1 cellular context compared by ENCODE assay signal in genomic region chr18:10456718-10457499, GRCh38.
TF ChIP-seq lines count a peak whose summit lies in the region.

No MANE protein-coding gene starts in this region.

TF ChIP-seq in HepG2, 621 proteins besides CTCF, POLR2A, EP300 and RAD21:
- TF ChIP-seq ZNF180 (CRISPR knock-in tag; IDR thresholded peaks at IDR 0.05; ENCODE audit: borderline replicate concordance, low read depth), result no peak
- TF ChIP-seq PAWR (CRISPR knock-in tag; IDR thresholded peaks at IDR 0.05; ENCODE audit: borderline replicate concordance), result no peak
- no peak for TF ChIP-seq ZNF773 (CRISPR knock-in tag; IDR thresholded peaks at IDR 0.05; ENCODE audit: borderline replicate concordance)
- TF ChIP-seq ZHX2 (IDR thresholded peaks at IDR 0.05; ENCODE audit: low read depth), result no peak
- no peak for TF ChIP-seq ZHX2 (CRISPR knock-in tag; IDR thresholded peaks at IDR 0.05; ENCODE audit: borderline replicate concordance)
- TF ChIP-seq CSRNP2 (CRISPR knock-in tag; conservative IDR thresholded peaks at IDR 0.05; ENCODE audit: low read depth), result no peak
- TF ChIP-seq, protein P1, sequence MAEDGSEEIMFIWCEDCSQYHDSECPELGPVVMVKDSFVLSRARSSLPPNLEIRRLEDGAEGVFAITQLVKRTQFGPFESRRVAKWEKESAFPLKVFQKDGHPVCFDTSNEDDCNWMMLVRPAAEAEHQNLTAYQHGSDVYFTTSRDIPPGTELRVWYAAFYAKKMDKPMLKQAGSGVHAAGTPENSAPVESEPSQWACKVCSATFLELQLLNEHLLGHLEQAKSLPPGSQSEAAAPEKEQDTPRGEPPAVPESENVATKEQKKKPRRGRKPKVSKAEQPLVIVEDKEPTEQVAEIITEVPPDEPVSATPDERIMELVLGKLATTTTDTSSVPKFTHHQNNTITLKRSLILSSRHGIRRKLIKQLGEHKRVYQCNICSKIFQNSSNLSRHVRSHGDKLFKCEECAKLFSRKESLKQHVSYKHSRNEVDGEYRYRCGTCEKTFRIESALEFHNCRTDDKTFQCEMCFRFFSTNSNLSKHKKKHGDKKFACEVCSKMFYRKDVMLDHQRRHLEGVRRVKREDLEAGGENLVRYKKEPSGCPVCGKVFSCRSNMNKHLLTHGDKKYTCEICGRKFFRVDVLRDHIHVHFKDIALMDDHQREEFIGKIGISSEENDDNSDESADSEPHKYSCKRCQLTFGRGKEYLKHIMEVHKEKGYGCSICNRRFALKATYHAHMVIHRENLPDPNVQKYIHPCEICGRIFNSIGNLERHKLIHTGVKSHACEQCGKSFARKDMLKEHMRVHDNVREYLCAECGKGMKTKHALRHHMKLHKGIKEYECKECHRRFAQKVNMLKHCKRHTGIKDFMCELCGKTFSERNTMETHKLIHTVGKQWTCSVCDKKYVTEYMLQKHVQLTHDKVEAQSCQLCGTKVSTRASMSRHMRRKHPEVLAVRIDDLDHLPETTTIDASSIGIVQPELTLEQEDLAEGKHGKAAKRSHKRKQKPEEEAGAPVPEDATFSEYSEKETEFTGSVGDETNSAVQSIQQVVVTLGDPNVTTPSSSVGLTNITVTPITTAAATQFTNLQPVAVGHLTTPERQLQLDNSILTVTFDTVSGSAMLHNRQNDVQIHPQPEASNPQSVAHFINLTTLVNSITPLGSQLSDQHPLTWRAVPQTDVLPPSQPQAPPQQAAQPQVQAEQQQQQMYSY (CRISPR knock-in tag; IDR thresholded peaks at IDR 0.05), result no peak
- no peak for TF ChIP-seq ZFP36L1 (CRISPR knock-in tag; IDR thresholded peaks at IDR 0.05)
- TF ChIP-seq ARNT (IDR thresholded peaks at IDR 0.05), result no peak
- no peak for TF ChIP-seq CBX5 (CRISPR knock-in tag; IDR thresholded peaks at IDR 0.05; ENCODE audit: borderline replicate concordance)
- no peak for TF ChIP-seq ZNF83 (CRISPR knock-in tag; IDR thresholded peaks at IDR 0.05; ENCODE audit: borderline replicate concordance)
- TF ChIP-seq, protein P2, sequence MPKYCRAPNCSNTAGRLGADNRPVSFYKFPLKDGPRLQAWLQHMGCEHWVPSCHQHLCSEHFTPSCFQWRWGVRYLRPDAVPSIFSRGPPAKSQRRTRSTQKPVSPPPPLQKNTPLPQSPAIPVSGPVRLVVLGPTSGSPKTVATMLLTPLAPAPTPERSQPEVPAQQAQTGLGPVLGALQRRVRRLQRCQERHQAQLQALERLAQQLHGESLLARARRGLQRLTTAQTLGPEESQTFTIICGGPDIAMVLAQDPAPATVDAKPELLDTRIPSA (CRISPR knock-in tag; IDR thresholded peaks at IDR 0.05; ENCODE audit: borderline replicate concordance), result no peak
- no peak for TF ChIP-seq PITX1 (CRISPR knock-in tag; IDR thresholded peaks at IDR 0.05)
- no peak for TF ChIP-seq ZBTB33 (CRISPR knock-in tag; IDR thresholded peaks at IDR 0.05)
- TF ChIP-seq NR0B2 (CRISPR knock-in tag; IDR thresholded peaks at IDR 0.05), result no peak
- no peak for TF ChIP-seq ATM (IDR thresholded peaks at IDR 0.05; ENCODE audit: borderline replicate concordance)
- TF ChIP-seq SAFB2 (CRISPR knock-in tag; IDR thresholded peaks at IDR 0.05; ENCODE audit: borderline replicate concordance, low read depth), result no peak
- TF ChIP-seq, protein P3, sequence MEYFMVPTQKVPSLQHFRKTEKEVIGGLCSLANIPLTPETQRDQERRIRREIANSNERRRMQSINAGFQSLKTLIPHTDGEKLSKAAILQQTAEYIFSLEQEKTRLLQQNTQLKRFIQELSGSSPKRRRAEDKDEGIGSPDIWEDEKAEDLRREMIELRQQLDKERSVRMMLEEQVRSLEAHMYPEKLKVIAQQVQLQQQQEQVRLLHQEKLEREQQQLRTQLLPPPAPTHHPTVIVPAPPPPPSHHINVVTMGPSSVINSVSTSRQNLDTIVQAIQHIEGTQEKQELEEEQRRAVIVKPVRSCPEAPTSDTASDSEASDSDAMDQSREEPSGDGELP (IDR thresholded peaks at IDR 0.05; ENCODE audit: borderline replicate concordance, low read depth), result no peak
- TF ChIP-seq POGK (CRISPR knock-in tag; conservative IDR thresholded peaks at IDR 0.05), result no peak
